Comparison of ENCODE assay signal across 1 cellular context in the genomic region with DNA sequence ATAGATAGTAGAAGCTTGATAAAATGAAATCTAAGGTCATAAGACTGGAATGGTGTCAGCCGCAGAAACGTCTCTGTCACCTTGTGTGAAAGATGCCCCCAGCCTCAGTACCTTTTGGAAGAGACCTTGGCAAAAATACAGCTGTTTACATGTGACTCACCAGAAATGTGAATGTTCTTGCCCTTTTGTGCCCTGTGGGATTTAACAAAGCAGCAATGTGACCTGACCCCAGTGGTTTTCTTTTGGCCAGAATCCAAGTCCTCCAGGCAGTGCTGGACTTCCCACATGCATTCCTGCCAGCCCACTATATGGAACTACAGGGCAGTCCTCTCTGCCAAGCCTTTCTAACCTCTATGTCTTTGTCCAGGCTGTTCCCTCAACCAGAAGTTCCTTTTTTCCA.
A peak's percentile ranks its signal among the peaks of the same experiment; 100 is the strongest.
TF ChIP-seq lines count a peak whose summit lies in the region.

No MANE protein-coding gene starts in this region.

TF ChIP-seq in SK-N-SH, 30 proteins besides CTCF, POLR2A, EP300 and RAD21:
- TF ChIP-seq REST (IDR thresholded peaks at IDR 0.05; ENCODE audit: low read depth, low read length): no peak
- peak; percentile 83 for TF ChIP-seq RXRA (IDR thresholded peaks at IDR 0.05; ENCODE audit: borderline replicate concordance, low read depth)
- TF ChIP-seq FOXM1 (IDR thresholded peaks at IDR 0.05; ENCODE audit: low read depth): no peak
- TF ChIP-seq TEAD4 (IDR thresholded peaks at IDR 0.05; ENCODE audit: borderline replicate concordance, insufficient read depth): peak; percentile 35; the same call in 1 of the 2 replicates
- TF ChIP-seq TCF12 (IDR thresholded peaks at IDR 0.05): peak; percentile 56; the same call in 1 of the 2 replicates
- no peak for TF ChIP-seq USF2 (IDR thresholded peaks at IDR 0.05; ENCODE audit: borderline replicate concordance, low read depth, low read length)
- TF ChIP-seq, protein P1, sequence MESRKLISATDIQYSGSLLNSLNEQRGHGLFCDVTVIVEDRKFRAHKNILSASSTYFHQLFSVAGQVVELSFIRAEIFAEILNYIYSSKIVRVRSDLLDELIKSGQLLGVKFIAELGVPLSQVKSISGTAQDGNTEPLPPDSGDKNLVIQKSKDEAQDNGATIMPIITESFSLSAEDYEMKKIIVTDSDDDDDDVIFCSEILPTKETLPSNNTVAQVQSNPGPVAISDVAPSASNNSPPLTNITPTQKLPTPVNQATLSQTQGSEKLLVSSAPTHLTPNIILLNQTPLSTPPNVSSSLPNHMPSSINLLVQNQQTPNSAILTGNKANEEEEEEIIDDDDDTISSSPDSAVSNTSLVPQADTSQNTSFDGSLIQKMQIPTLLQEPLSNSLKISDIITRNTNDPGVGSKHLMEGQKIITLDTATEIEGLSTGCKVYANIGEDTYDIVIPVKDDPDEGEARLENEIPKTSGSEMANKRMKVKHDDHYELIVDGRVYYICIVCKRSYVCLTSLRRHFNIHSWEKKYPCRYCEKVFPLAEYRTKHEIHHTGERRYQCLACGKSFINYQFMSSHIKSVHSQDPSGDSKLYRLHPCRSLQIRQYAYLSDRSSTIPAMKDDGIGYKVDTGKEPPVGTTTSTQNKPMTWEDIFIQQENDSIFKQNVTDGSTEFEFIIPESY (IDR thresholded peaks at IDR 0.05; ENCODE audit: borderline replicate concordance, low read depth): no peak
- TF ChIP-seq FOSL2 (IDR thresholded peaks at IDR 0.05; ENCODE audit: borderline replicate concordance, low read depth): peak; percentile 38; the same call in 1 of the 2 replicates
- peak; percentile 92 for TF ChIP-seq NFIC (IDR thresholded peaks at IDR 0.05; ENCODE audit: borderline replicate concordance)
- peak; percentile 49 for TF ChIP-seq JUND (IDR thresholded peaks at IDR 0.05)
